20 cellular contexts compared by ENCODE assay signal in genomic region chr14:105241641-105242040, GRCh38.
"Had no signal": no experiment of that assay in that cellular context is flagged by ENCODE, and none has a peak within 500 bp of the region (broad histone marks: within the 10 kb centered on the region; RNA-seq: fewer than 3 reads in every experiment).

No MANE protein-coding gene starts in this region.

- FAIRE-seq: endothelial cell of umbilical vein, frontal cortex, pancreas, small intestine had no signal

- H3K4me1 ChIP-seq: heart left ventricle, neural progenitor cell, pancreas, prostate gland, thyroid gland, upper lobe of left lung had no signal

- H3K4me3 ChIP-seq: coronary artery, heart left ventricle, mucosa of descending colon, neural progenitor cell, pancreas, prostate gland, thyroid gland, upper lobe of left lung had no signal

- H3K27me3 ChIP-seq: heart left ventricle, neural progenitor cell, pancreas, thyroid gland, upper lobe of left lung had no signal

- H3K36me3 ChIP-seq: neural progenitor cell, pancreas, prostate gland, thyroid gland had no signal

- H3K4me1 Mint-ChIP-seq: endodermal cell, neural progenitor cell had no signal

- H3K9ac ChIP-seq: neural progenitor cell had no signal

- H3K27ac ChIP-seq: coronary artery, heart left ventricle, neural progenitor cell, pancreas, prostate gland, thyroid gland, upper lobe of left lung had no signal

- H3K27ac Mint-ChIP-seq: endodermal cell; natural killer cell treated with Interleukin-12 subunit alpha and Interleukin-12 subunit beta and Interleukin-15 and Interleukin-18, amount 100 ng/mL, for 72 hours; neural progenitor cell had no signal

- H2AFZ ChIP-seq: neural progenitor cell had no signal

- ATAC-seq: mucosa of descending colon; natural killer cell treated with Interleukin-12 subunit alpha and Interleukin-12 subunit beta and Interleukin-15 and Interleukin-18, amount 100 ng/mL, for 72 hours; pancreas had no signal

- H3K36me3 Mint-ChIP-seq: natural killer cell treated with Interleukin-12 subunit alpha and Interleukin-12 subunit beta and Interleukin-15 and Interleukin-18, amount 100 ng/mL, for 72 hours had no signal

- H3K4me3 Mint-ChIP-seq: endodermal cell; natural killer cell treated with Interleukin-12 subunit alpha and Interleukin-12 subunit beta and Interleukin-15 and Interleukin-18, amount 100 ng/mL, for 72 hours; neural progenitor cell had no signal

- H3K27me3 Mint-ChIP-seq: natural killer cell treated with Interleukin-12 subunit alpha and Interleukin-12 subunit beta and Interleukin-15 and Interleukin-18, amount 100 ng/mL, for 72 hours had no signal

- H3K4me2 ChIP-seq: neural progenitor cell had no signal

- H3K9me3 ChIP-seq: heart left ventricle, mucosa of descending colon, pancreas, prostate gland, thyroid gland, upper lobe of left lung had no signal

- DNase-seq: central memory CD4-positive, alpha-beta T cell; effector CD4-positive, alpha-beta T cell; endodermal cell; hippocampal formation; kidney glomerular epithelial cell; occipital lobe; small intestine; stimulated activated CD4-positive, alpha-beta T cell treated with anti-CD3 and anti-CD28 coated beads, Interleukin-12 subunit alpha, Interleukin-12 subunit beta, amount 100 ng/mL, for 4 hours; stimulated activated naive CD4-positive, alpha-beta T cell treated with Interleukin-2 at 50 U/mL for 16 hours; thyroid gland had no signal

- H3K9me3 Mint-ChIP-seq: endodermal cell; natural killer cell treated with Interleukin-12 subunit alpha and Interleukin-12 subunit beta and Interleukin-15 and Interleukin-18, amount 100 ng/mL, for 72 hours; neural progenitor cell had no signal
